ENCODE assay signal across 1 cellular context in the genomic region with DNA sequence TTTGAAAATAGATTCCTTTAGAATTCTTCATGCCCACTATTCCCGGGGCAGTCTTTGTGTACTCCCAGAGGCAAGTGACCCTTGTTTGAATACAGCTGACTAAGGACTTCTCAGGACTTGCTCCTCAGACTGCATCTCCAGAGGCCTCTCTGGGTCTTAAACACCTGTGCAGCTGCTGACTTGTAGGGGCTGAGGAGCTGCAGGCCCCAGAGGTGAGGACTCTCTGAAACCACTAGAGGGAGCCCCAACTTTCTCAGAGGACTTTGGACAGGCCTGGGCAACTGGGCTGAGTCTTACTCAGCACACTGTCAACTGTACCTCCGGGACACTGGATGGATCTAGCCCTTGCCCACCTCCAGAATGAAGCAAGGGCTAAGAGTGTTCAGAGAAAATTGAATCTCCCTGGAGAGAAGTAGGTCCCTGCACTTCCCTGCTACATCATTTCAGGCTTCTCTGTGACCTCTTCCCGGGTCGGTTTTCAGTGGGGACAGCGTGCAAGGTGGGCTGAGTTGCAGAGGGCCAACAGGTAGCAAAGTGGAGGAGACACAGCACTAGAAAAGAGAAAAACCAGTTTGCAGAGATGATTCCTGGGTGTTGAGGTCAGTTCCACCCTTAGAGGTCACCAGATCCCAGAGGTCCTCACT.
TF ChIP-seq lines count a peak whose summit lies in the region.

No MANE protein-coding gene starts in this region.

TF ChIP-seq in HCT116, 20 proteins besides CTCF, POLR2A, EP300 and RAD21 (continued from another document):
- no peak for TF ChIP-seq REST (IDR thresholded peaks at IDR 0.05; ENCODE audit: low read depth)
- no peak for TF ChIP-seq FOSL1 (IDR thresholded peaks at IDR 0.05; ENCODE audit: low read depth)
- TF ChIP-seq SP1 (IDR thresholded peaks at IDR 0.05; ENCODE audit: low read depth) = no peak
- TF ChIP-seq EZH2phosphoT487 (IDR thresholded peaks at IDR 0.05; ENCODE audit: borderline replicate concordance) = no peak
